ENCODE assay signal across 23 cellular contexts in the genomic region with DNA sequence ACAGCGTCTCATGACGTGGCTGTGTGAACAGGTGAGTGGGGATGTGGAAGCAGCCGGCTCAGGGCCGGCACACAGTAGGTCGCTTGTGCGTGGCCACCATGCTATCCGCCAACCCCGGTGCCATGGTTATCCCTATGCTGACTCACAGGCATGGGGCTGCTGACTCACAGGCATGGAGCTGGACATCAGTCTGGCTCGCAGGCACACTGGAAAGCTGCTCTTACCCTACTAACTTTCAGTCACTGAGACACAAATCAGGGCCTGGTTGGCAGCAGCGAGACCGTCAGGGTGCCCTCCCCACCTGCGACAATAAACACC.
A peak's percentile ranks its signal among the peaks of the same experiment; 100 is the strongest.
DNase-seq lines count a peak whose midpoint lies in the region; ATAC-seq and TF ChIP-seq lines count a peak whose summit lies in the region.
"Had no signal": no experiment of that assay in that cellular context is flagged by ENCODE, and none has a peak within 500 bp of the region (broad histone marks: within the 10 kb centered on the region; RNA-seq: fewer than 3 reads in every experiment).

No MANE protein-coding gene starts in this region.

- no peaks in the 10 kb centered on the region for H3K27me3 Mint-ChIP-seq in osteocyte (ENCODE audit: unreplicated experiment)
- H3K27me3 Mint-ChIP-seq in activated CD4-positive, alpha-beta memory T cell treated with anti-CD3 and anti-CD28 coated beads, Interleukin-2, amount 10 ng/mL, durations not matched to agents 7 days and 5 days: no peaks in the 10 kb centered on the region
- H3K27me3 Mint-ChIP-seq in activated CD8-positive, alpha-beta T cell treated with anti-CD3 and anti-CD28 coated beads, Interleukin-2, amount 10 ng/mL, durations not matched to agents 7 days and 5 days (ENCODE audit: low read depth): no peaks in the 10 kb centered on the region
- H3K27me3 Mint-ChIP-seq: CD4-positive, alpha-beta T cell; IgD-negative memory B cell had no signal

- H3K9me3 ChIP-seq in right atrium auricular region (no peaks in the 10 kb centered on the region), right cardiac atrium (ENCODE audit: control insufficient read depth, low read length) (no peaks in the 10 kb centered on the region)

- no peak overlapping the region for H3K27ac ChIP-seq in right atrium auricular region
- no peak overlapping the region for H3K27ac ChIP-seq in right cardiac atrium (ENCODE audit: low read length)
- no peak overlapping the region for H3K27ac ChIP-seq in coronary artery
- H3K27ac ChIP-seq: A549; BLaER1 treated with 17β-estradiol and CSF1 and Interleukin-3, amounts not matched to agents 10 nM and 100 nM had no signal

- H3K4me3 ChIP-seq in right atrium auricular region (no peak overlapping the region), right cardiac atrium (ENCODE audit: low read length) (no peak overlapping the region), coronary artery (no peak overlapping the region)
- H3K4me3 ChIP-seq: A549; BLaER1 treated with 17β-estradiol and CSF1 and Interleukin-3, amounts not matched to agents 10 nM and 100 nM had no signal

- CTCF ChIA-PET in activated CD4-positive, alpha-beta memory T cell treated with anti-CD3 and anti-CD28 coated beads, Interleukin-2, amount 10 ng/mL, durations not matched to agents 7 days and 5 days (lab: Charles Lee): no interaction called here
- CTCF ChIA-PET in activated CD8-positive, alpha-beta T cell treated with anti-CD3 and anti-CD28 coated beads, Interleukin-2, amount 10 ng/mL, durations not matched to agents 7 days and 5 days (lab: Charles Lee): no interaction called here

- H3K4me1 Mint-ChIP-seq in osteocyte (ENCODE audit: unreplicated experiment): no peaks in the 10 kb centered on the region
- H3K4me1 Mint-ChIP-seq in activated CD4-positive, alpha-beta memory T cell treated with anti-CD3 and anti-CD28 coated beads, Interleukin-2, amount 10 ng/mL, durations not matched to agents 7 days and 5 days: no peaks in the 10 kb centered on the region
- no peaks in the 10 kb centered on the region for H3K4me1 Mint-ChIP-seq in activated CD8-positive, alpha-beta T cell treated with anti-CD3 and anti-CD28 coated beads, Interleukin-2, amount 10 ng/mL, durations not matched to agents 7 days and 5 days (ENCODE audit: low read depth)

- H3K36me3 ChIP-seq in right atrium auricular region: no peaks in the 10 kb centered on the region
- H3K36me3 ChIP-seq: BLaER1 treated with 17β-estradiol and CSF1 and Interleukin-3, amounts not matched to agents 10 nM and 100 nM had no signal

- H3K4me1 ChIP-seq in right atrium auricular region (no peaks in the 10 kb centered on the region), right cardiac atrium (ENCODE audit: control insufficient read depth, insufficient read depth, low read length) (no peaks in the 10 kb centered on the region)
- H3K4me1 ChIP-seq: A549; BLaER1 treated with 17β-estradiol and CSF1 and Interleukin-3, amounts not matched to agents 10 nM and 100 nM had no signal

- no peak overlapping the region for H3K27ac Mint-ChIP-seq in osteocyte (ENCODE audit: unreplicated experiment)
- no peak overlapping the region for H3K27ac Mint-ChIP-seq in activated CD4-positive, alpha-beta memory T cell treated with anti-CD3 and anti-CD28 coated beads, Interleukin-2, amount 10 ng/mL, durations not matched to agents 7 days and 5 days
- no peak overlapping the region for H3K27ac Mint-ChIP-seq in activated CD8-positive, alpha-beta T cell treated with anti-CD3 and anti-CD28 coated beads, Interleukin-2, amount 10 ng/mL, durations not matched to agents 7 days and 5 days
- H3K27ac Mint-ChIP-seq: CD4-positive, alpha-beta T cell; IgD-negative memory B cell had no signal

- 95% methylated on average over 12 of the region's 12 CpGs for WGBS in right cardiac atrium

- peaks cover 30% of the 10 kb centered on the region for H3K9me3 Mint-ChIP-seq in osteocyte (ENCODE audit: unreplicated experiment)
- peaks cover 13% of the 10 kb centered on the region for H3K9me3 Mint-ChIP-seq in activated CD4-positive, alpha-beta memory T cell treated with anti-CD3 and anti-CD28 coated beads, Interleukin-2, amount 10 ng/mL, durations not matched to agents 7 days and 5 days
- no peaks in the 10 kb centered on the region for H3K9me3 Mint-ChIP-seq in activated CD8-positive, alpha-beta T cell treated with anti-CD3 and anti-CD28 coated beads, Interleukin-2, amount 10 ng/mL, durations not matched to agents 7 days and 5 days (ENCODE audit: insufficient read depth)
- H3K9me3 Mint-ChIP-seq: CD4-positive, alpha-beta T cell had no signal

- POLR2A ChIA-PET in activated CD4-positive, alpha-beta memory T cell treated with anti-CD3 and anti-CD28 coated beads, Interleukin-2, amount 10 ng/mL, durations not matched to agents 7 days and 5 days (lab: Charles Lee): no interaction called here
- POLR2A ChIA-PET in activated CD8-positive, alpha-beta T cell treated with anti-CD3 and anti-CD28 coated beads, Interleukin-2, amount 10 ng/mL, durations not matched to agents 7 days and 5 days (lab: Charles Lee): no interaction called here

- H3K27me3 ChIP-seq in right atrium auricular region (no peaks in the 10 kb centered on the region), right cardiac atrium (ENCODE audit: control insufficient read depth, insufficient read depth) (no peaks in the 10 kb centered on the region)
- H3K27me3 ChIP-seq: BLaER1 treated with 17β-estradiol and CSF1 and Interleukin-3, amounts not matched to agents 10 nM and 100 nM had no signal

- intact Hi-C loops in right cardiac atrium (cut with DNase I): no loop called here

- no peaks in the 10 kb centered on the region for H3K36me3 Mint-ChIP-seq in osteocyte (ENCODE audit: unreplicated experiment)
- H3K36me3 Mint-ChIP-seq in activated CD4-positive, alpha-beta memory T cell treated with anti-CD3 and anti-CD28 coated beads, Interleukin-2, amount 10 ng/mL, durations not matched to agents 7 days and 5 days (ENCODE audit: low read depth): no peaks in the 10 kb centered on the region
- H3K36me3 Mint-ChIP-seq in activated CD8-positive, alpha-beta T cell treated with anti-CD3 and anti-CD28 coated beads, Interleukin-2, amount 10 ng/mL, durations not matched to agents 7 days and 5 days (ENCODE audit: low read depth): no peaks in the 10 kb centered on the region
- H3K36me3 Mint-ChIP-seq: IgD-negative memory B cell had no signal

- no peak for TF ChIP-seq CTCF in right atrium auricular region (IDR thresholded peaks at IDR 0.05)
- TF ChIP-seq CTCF in coronary artery (IDR thresholded peaks at IDR 0.05): no peak
- TF ChIP-seq CTCF in osteocyte (IDR thresholded peaks at IDR 0.05): no peak

- DNase-seq in right atrium auricular region (ENCODE audit: low spot score): peak; percentile 42
- no peak for DNase-seq in right cardiac atrium
- DNase-seq in coronary artery (ENCODE audit: low spot score): peak; percentile 41
- peak; percentile 66 for DNase-seq in osteocyte (ENCODE audit: extremely low spot score, unreplicated experiment)
- DNase-seq in activated CD4-positive, alpha-beta memory T cell treated with anti-CD3 and anti-CD28 coated beads, Interleukin-2, amount 10 ng/mL, durations not matched to agents 7 days and 5 days: no peak
- DNase-seq in activated CD8-positive, alpha-beta T cell treated with anti-CD3 and anti-CD28 coated beads, Interleukin-2, amount 10 ng/mL, durations not matched to agents 7 days and 5 days: no peak
- DNase-seq in MV-4-11 (lab: John Stamatoyannopoulos, UW): no peak
- DNase-seq in NCI-H2029 treated with DMSO at 0.1 percent for 48 hours (lab: John Stamatoyannopoulos, UW): no peak
- DNase-seq: AML-193; CD4-positive, alpha-beta T cell; NCI-H1092; NCI-H1417 treated with DMSO at 0.1 percent for 48 hours; NCI-H1694 treated with DMSO at 0.1 percent for 48 hours; NCI-H2081 treated with DMSO at 0.1 percent for 48 hours; NCI-H2171; NCI-H226; NCI-H510A; NCI-H69; RPMI8226; SHP77 had no signal

- H3K4me3 Mint-ChIP-seq in osteocyte (ENCODE audit: unreplicated experiment): no peak overlapping the region
- H3K4me3 Mint-ChIP-seq in activated CD4-positive, alpha-beta memory T cell treated with anti-CD3 and anti-CD28 coated beads, Interleukin-2, amount 10 ng/mL, durations not matched to agents 7 days and 5 days: no peak overlapping the region
- H3K4me3 Mint-ChIP-seq in activated CD8-positive, alpha-beta T cell treated with anti-CD3 and anti-CD28 coated beads, Interleukin-2, amount 10 ng/mL, durations not matched to agents 7 days and 5 days: no peak overlapping the region
- H3K4me3 Mint-ChIP-seq: CD4-positive, alpha-beta T cell had no signal

- ATAC-seq in right cardiac atrium: no peak
- ATAC-seq in activated CD8-positive, alpha-beta T cell treated with anti-CD3 and anti-CD28 coated beads, Interleukin-2, amount 10 ng/mL, durations not matched to agents 7 days and 5 days: no peak
- ATAC-seq: A549 had no signal

Comparison
In these comparisons a context has a peak if more than half of its experiments do, and no peak if none do; other contexts are left out.
1. DNase-seq: peak in right atrium auricular region (single experiment), coronary artery (single experiment) and osteocyte (single experiment); none in right cardiac atrium (0 of 3), activated CD4-positive, alpha-beta memory T cell treated with anti-CD3 and anti-CD28 coated beads, Interleukin-2, amount 10 ng/mL, durations not matched to agents 7 days and 5 days (single experiment), activated CD8-positive, alpha-beta T cell treated with anti-CD3 and anti-CD28 coated beads, Interleukin-2, amount 10 ng/mL, durations not matched to agents 7 days and 5 days (single experiment), MV-4-11 (single experiment) and NCI-H2029 treated with DMSO at 0.1 percent for 48 hours (single experiment).